In genomic region chr3:141876381-141876890, GRCh38 we compare ENCODE assay signal across 8 cellular contexts. TPM values are rescaled to one million over a fixed set of nuclear protein-coding genes. Genes with fewer than 3 reads are reported as not detected.
A peak's percentile ranks its signal among the peaks of the same experiment; 100 is the strongest.
DNase-seq lines count a peak whose midpoint lies in the region; ATAC-seq and TF ChIP-seq lines count a peak whose summit lies in the region.

Gene ATP1B3, plus strand, starts transcription at chr3:141876643. Its CDS starts 159 bp downstream, at chr3:141876802.

- peak within 1 kb of the TSS; percentile 71 for H3K4me2 ChIP-seq in DND-41 (ENCODE audit: insufficient read depth, low read length)

- TF ChIP-seq CTCF in DND-41 (IDR thresholded peaks at IDR 0.05; ENCODE audit: borderline replicate concordance, extremely low read depth, low read length, poor library complexity, severe bottlenecking): peak; percentile 2
- no peak for TF ChIP-seq CTCF in RWPE1 (conservative IDR thresholded peaks at IDR 0.05; ENCODE audit: low read depth)
- no peak for TF ChIP-seq CTCF in fibroblast of the aortic adventitia (IDR thresholded peaks at IDR 0.05; ENCODE audit: insufficient read depth, low read length)
- TF ChIP-seq CTCF in nephron progenitor cell (IDR thresholded peaks at IDR 0.05): no peak

- peak within 1 kb of the TSS; percentile 71 for H2AFZ ChIP-seq in DND-41 (ENCODE audit: low read depth, low read length)

- intact Hi-C loops in activated T-helper 2 cell treated with anti-CD3 and anti-CD28 coated beads, Interferon-gamma antibody, Interleukin-2, Interleukin-4, amounts not matched to agents 10 μg/mL and 5 μg/mL and 100 μg/mL, durations not matched to agents 14 hours and 24 hours and 36 hours (cut with micrococcal nuclease): loop anchor here (1.0 to 10.0 kb wide), 8 partner anchors 14 to 846 kb away; partner anchors contain the start of genes RASA2, RNF7 and TRPC1

- no peaks in the 10 kb centered on the region for H3K27me3 ChIP-seq in DND-41 (ENCODE audit: insufficient read depth, low read length, poor library complexity)

- H3K9me3 ChIP-seq in DND-41 (ENCODE audit: insufficient read depth, low read length, severe bottlenecking): no peaks in the 10 kb centered on the region

- H3K36me3 ChIP-seq in DND-41 (ENCODE audit: insufficient read depth, low read length): peaks cover 6% of the 10 kb centered on the region

- peaks cover 47% of the 10 kb centered on the region for H3K4me1 ChIP-seq in DND-41 (ENCODE audit: insufficient read depth, low read length)

- H3K27me3 Mint-ChIP-seq in activated T-helper 2 cell treated with anti-CD3 and anti-CD28 coated beads, Interferon-gamma antibody, Interleukin-2, Interleukin-4, amounts not matched to agents 10 μg/mL and 5 μg/mL and 100 μg/mL, durations not matched to agents 14 hours and 24 hours and 36 hours (ENCODE audit: low read depth): no peaks in the 10 kb centered on the region
- peaks cover 11% of the 10 kb centered on the region for H3K27me3 Mint-ChIP-seq in nephron progenitor cell (ENCODE audit: low read depth, poor library complexity)
- H3K27me3 Mint-ChIP-seq in stimulated activated naive CD8-positive, alpha-beta T cell treated with anti-CD3 and anti-CD28 coated beads, Interleukin-15, Interleukin-2, amounts not matched to agents 100 ng/mL and 50 ng/mL, for 24 hours: no peaks in the 10 kb centered on the region

- H3K9me3 Mint-ChIP-seq in activated T-helper 2 cell treated with anti-CD3 and anti-CD28 coated beads, Interferon-gamma antibody, Interleukin-2, Interleukin-4, amounts not matched to agents 10 μg/mL and 5 μg/mL and 100 μg/mL, durations not matched to agents 14 hours and 24 hours and 36 hours: no peaks in the 10 kb centered on the region
- no peaks in the 10 kb centered on the region for H3K9me3 Mint-ChIP-seq in nephron progenitor cell
- H3K9me3 Mint-ChIP-seq in stimulated activated naive CD8-positive, alpha-beta T cell treated with anti-CD3 and anti-CD28 coated beads, Interleukin-15, Interleukin-2, amounts not matched to agents 100 ng/mL and 50 ng/mL, for 24 hours: no peaks in the 10 kb centered on the region

- H3K27ac ChIP-seq in DND-41 (ENCODE audit: low read length): peak within 1 kb of the TSS; percentile 87
- peak within 1 kb of the TSS; percentile 100 for H3K27ac ChIP-seq in RWPE1

- H3K4me3 Mint-ChIP-seq in activated T-helper 2 cell treated with anti-CD3 and anti-CD28 coated beads, Interferon-gamma antibody, Interleukin-2, Interleukin-4, amounts not matched to agents 10 μg/mL and 5 μg/mL and 100 μg/mL, durations not matched to agents 14 hours and 24 hours and 36 hours (ENCODE audit: low read depth): peak within 1 kb of the TSS; percentile 92
- peak within 1 kb of the TSS; percentile 93 for H3K4me3 Mint-ChIP-seq in nephron progenitor cell
- H3K4me3 Mint-ChIP-seq in stimulated activated naive CD8-positive, alpha-beta T cell treated with anti-CD3 and anti-CD28 coated beads, Interleukin-15, Interleukin-2, amounts not matched to agents 100 ng/mL and 50 ng/mL, for 24 hours: peak within 1 kb of the TSS; percentile 90

- H3K36me3 Mint-ChIP-seq in activated T-helper 2 cell treated with anti-CD3 and anti-CD28 coated beads, Interferon-gamma antibody, Interleukin-2, Interleukin-4, amounts not matched to agents 10 μg/mL and 5 μg/mL and 100 μg/mL, durations not matched to agents 14 hours and 24 hours and 36 hours (ENCODE audit: low read depth): peaks cover 37% of the 10 kb centered on the region
- no peaks in the 10 kb centered on the region for H3K36me3 Mint-ChIP-seq in nephron progenitor cell (ENCODE audit: low read depth)
- peaks cover 41% of the 10 kb centered on the region for H3K36me3 Mint-ChIP-seq in stimulated activated naive CD8-positive, alpha-beta T cell treated with anti-CD3 and anti-CD28 coated beads, Interleukin-15, Interleukin-2, amounts not matched to agents 100 ng/mL and 50 ng/mL, for 24 hours (ENCODE audit: low read depth)

- ATAC-seq in DND-41 (ENCODE audit: insufficient read depth, low read depth) (peak; percentile 75), GM21717 (IDR thresholded peaks at IDR 0.05; ENCODE audit: unreplicated experiment) (peak; percentile 75)

- H3K79me2 ChIP-seq in DND-41 (ENCODE audit: insufficient read depth, low read length): peaks cover 50% of the 10 kb centered on the region

- peaks cover 24% of the 10 kb centered on the region; the same call in 1 of the 2 replicates for H4K20me1 ChIP-seq in DND-41 (ENCODE audit: insufficient read depth, low read length)

- peak within 1 kb of the TSS; percentile 95 for H3K27ac Mint-ChIP-seq in activated T-helper 2 cell treated with anti-CD3 and anti-CD28 coated beads, Interferon-gamma antibody, Interleukin-2, Interleukin-4, amounts not matched to agents 10 μg/mL and 5 μg/mL and 100 μg/mL, durations not matched to agents 14 hours and 24 hours and 36 hours
- H3K27ac Mint-ChIP-seq in nephron progenitor cell: peak within 1 kb of the TSS; percentile 96
- H3K27ac Mint-ChIP-seq in stimulated activated naive CD8-positive, alpha-beta T cell treated with anti-CD3 and anti-CD28 coated beads, Interleukin-15, Interleukin-2, amounts not matched to agents 100 ng/mL and 50 ng/mL, for 24 hours: peak within 1 kb of the TSS; percentile 93

- peak within 1 kb of the TSS; percentile 94 for H3K9ac ChIP-seq in DND-41 (ENCODE audit: low read depth, low read length)

- DNase-seq in DND-41: peak; percentile 84
- peak; percentile 69 for DNase-seq in Jurkat, Clone E6-1 (ENCODE audit: low read depth, low spot score)
- peak; percentile 83 for DNase-seq in RWPE1 (ENCODE audit: low spot score)
- DNase-seq in activated T-helper 2 cell treated with anti-CD3 and anti-CD28 coated beads, Interferon-gamma antibody, Interleukin-2, Interleukin-4, amounts not matched to agents 10 μg/mL and 5 μg/mL and 100 μg/mL, durations not matched to agents 14 hours and 24 hours and 36 hours (ENCODE audit: low spot score): peak; percentile 82
- DNase-seq in fibroblast of the aortic adventitia (ENCODE audit: low read depth): peak; percentile 74
- DNase-seq in nephron progenitor cell: peak; percentile 85

- POLR2A ChIA-PET in RWPE1 (lab: Yijun Ruan, JAX; ENCODE audit: low non-redundant PET): interaction anchor here (0.6 kb wide), 1 partner anchor 138 kb away, joined by 5 read pairs; the partner anchor contains the start of gene RNF7

- peaks cover 31% of the 10 kb centered on the region for H3K4me1 Mint-ChIP-seq in activated T-helper 2 cell treated with anti-CD3 and anti-CD28 coated beads, Interferon-gamma antibody, Interleukin-2, Interleukin-4, amounts not matched to agents 10 μg/mL and 5 μg/mL and 100 μg/mL, durations not matched to agents 14 hours and 24 hours and 36 hours (ENCODE audit: low read depth)
- H3K4me1 Mint-ChIP-seq in nephron progenitor cell: peaks cover 35% of the 10 kb centered on the region
- peaks cover 41% of the 10 kb centered on the region for H3K4me1 Mint-ChIP-seq in stimulated activated naive CD8-positive, alpha-beta T cell treated with anti-CD3 and anti-CD28 coated beads, Interleukin-15, Interleukin-2, amounts not matched to agents 100 ng/mL and 50 ng/mL, for 24 hours (ENCODE audit: low read depth)

- peak within 1 kb of the TSS; percentile 69 to 86 for H3K4me3 ChIP-seq in DND-41 (ENCODE audit: low read depth in 1 of 2, low read length in 2 of 2)
- peak within 1 kb of the TSS; percentile 82 for H3K4me3 ChIP-seq in Jurkat, Clone E6-1 (ENCODE audit: low read length)
- peak within 1 kb of the TSS; percentile 79 for H3K4me3 ChIP-seq in fibroblast of the aortic adventitia (ENCODE audit: low read depth, low read length)

- CTCF ChIA-PET in RWPE1 (lab: Yijun Ruan, JAX): interaction anchor here (0.6 to 2.7 kb wide), 4 partner anchors 29 to 149 kb away, joined by 3 to 37 read pairs (median 6); partner anchors contain the start of gene RNF7

RNA-seq across cellular contexts. Expression of gene ATP1B3, which starts in this region (rescaled TPM):
- 211 TPM for polyA plus RNA-seq in Jurkat, Clone E6-1 (2012; ENCODE audit: insufficient read depth, insufficient read length)
- 206 and 217 TPM in 2 replicates for total RNA-seq in activated T-helper 2 cell treated with anti-CD3 and anti-CD28 coated beads, Interferon-gamma antibody, Interleukin-2, Interleukin-4, amounts not matched to agents 10 μg/mL and 5 μg/mL and 100 μg/mL, durations not matched to agents 14 hours and 24 hours and 36 hours
- total RNA-seq in fibroblast of the aortic adventitia (ENCODE audit: low replicate concordance): 68.4 and 70.2 TPM in 2 replicates

Comparison
In these comparisons a context has a peak if more than half of its experiments do, and no peak if none do; other contexts are left out.
1. Peak in every context shown above with its lines: DNase-seq, ATAC-seq, H3K4me3 ChIP-seq and H3K27ac ChIP-seq.